ENCODE assay signal across 27 cellular contexts in the genomic region with DNA sequence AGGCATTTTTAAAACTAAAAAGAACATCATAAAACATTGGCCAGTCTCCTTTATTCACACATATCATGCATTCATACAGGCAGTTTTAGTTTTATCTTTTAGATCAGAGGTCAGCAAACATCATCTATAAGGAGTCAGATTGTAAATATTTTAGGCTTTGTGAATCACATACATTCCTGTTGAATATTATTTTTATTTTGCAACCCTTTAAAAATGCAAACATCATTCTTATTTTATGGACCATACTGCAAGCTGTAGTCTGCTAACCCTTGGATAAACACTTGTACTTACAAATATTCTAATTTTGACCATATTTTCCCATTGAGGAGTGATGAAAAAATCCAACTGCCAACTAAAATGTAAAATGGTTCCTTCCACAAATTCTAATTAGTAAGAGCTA.
"Had no signal": no experiment of that assay in that cellular context is flagged by ENCODE, and none has a peak within 500 bp of the region (broad histone marks: within the 10 kb centered on the region; RNA-seq: fewer than 3 reads in every experiment).

No MANE protein-coding gene starts in this region.

- H3K4me3 ChIP-seq: lower lobe of right lung, pancreas, prostate gland, skin epidermis, stomach, testis, thyroid gland, transverse colon, upper lobe of left lung, vagina had no signal

- DNase-seq: kidney glomerular epithelial cell; left cardiac atrium; lower lobe of right lung; mammary epithelial cell; mesenchymal stem cell; naive thymus-derived CD8-positive, alpha-beta T cell; nucleus accumbens; pancreas; posterior cingulate gyrus; retina; right cardiac atrium; stimulated activated CD4-positive, alpha-beta T cell treated with anti-CD3 and anti-CD28 coated beads, Interleukin-12 subunit alpha, Interleukin-12 subunit beta, amount 100 ng/mL, for 4 hours; stimulated activated CD4-positive, alpha-beta T cell treated with anti-CD3 and anti-CD28 coated beads, Interleukin-15, amount 100 ng/mL, for 24 hours; stimulated activated CD4-positive, alpha-beta T cell treated with anti-CD3 and anti-CD28 coated beads, Interleukin-2, amount 100 ng/mL, for 24 hours; stimulated activated CD4-positive, alpha-beta T cell treated with anti-CD3 and anti-CD28 coated beads, Interleukin-4, amount 100 ng/mL, for 1 hour; stimulated activated naive B cell treated with anti-CD40 and anti-IgM and Interleukin-4, amounts not matched to agents 10 μg/mL and 1 μg/mL and 100 μg/mL, for 72 hours; stimulated activated naive CD8-positive, alpha-beta T cell treated with anti-CD3 and anti-CD28 coated beads, Interleukin-15, Interleukin-2, amounts not matched to agents 100 U/mL and 50 U/mL, for 24 hours; stomach; testis; thyroid gland; transverse colon; upper lobe of left lung had no signal

- H3K36me3 ChIP-seq: prostate gland had no signal

- H3K9me3 ChIP-seq: lower lobe of right lung, pancreas, prostate gland, stomach, testis, thyroid gland, transverse colon, upper lobe of left lung, vagina had no signal

- H3K27me3 ChIP-seq: pancreas, stomach, testis, thyroid gland, transverse colon, upper lobe of left lung, vagina had no signal

- ATAC-seq: left cardiac atrium; left lobe of liver; lower lobe of right lung; naive thymus-derived CD8-positive, alpha-beta T cell; pancreas; right cardiac atrium; sciatic nerve; stimulated activated naive B cell treated with anti-CD40 and anti-IgM and Interleukin-4, amounts not matched to agents 10 μg/mL and 1 μg/mL and 100 μg/mL, for 72 hours; stimulated activated naive CD8-positive, alpha-beta T cell treated with anti-CD3 and anti-CD28 coated beads, Interleukin-15, Interleukin-2, amounts not matched to agents 100 U/mL and 50 U/mL, for 24 hours had no signal

- H3K27ac ChIP-seq: lower lobe of right lung, pancreas, prostate gland, skin epidermis, stomach, testis, thyroid gland, transverse colon, upper lobe of left lung, vagina had no signal

- H3K4me1 ChIP-seq: lower lobe of right lung, pancreas, prostate gland, stomach, testis, thyroid gland, transverse colon, vagina had no signal
